Comparison of ENCODE assay signal across 19 cellular contexts in the genomic region with DNA sequence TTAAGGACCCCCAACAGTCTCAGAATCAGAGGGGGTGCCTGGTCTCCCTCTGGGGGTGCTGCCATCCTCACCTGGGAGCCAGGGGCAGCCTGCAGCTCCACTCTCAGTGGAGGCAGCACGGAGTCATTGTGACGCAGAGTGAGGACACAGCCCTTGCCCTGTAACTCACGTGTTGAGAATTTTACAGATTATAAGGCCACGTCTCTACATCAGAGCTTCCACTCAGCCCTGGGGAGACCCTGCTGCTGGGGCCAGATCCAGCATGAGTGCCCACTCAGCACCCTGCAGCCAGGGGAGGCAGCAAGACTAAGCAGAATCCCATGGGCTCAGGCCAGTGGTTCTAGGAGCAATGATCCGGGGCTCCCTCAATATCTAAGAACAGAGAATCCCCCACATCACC.
"Had no signal": no experiment of that assay in that cellular context is flagged by ENCODE, and none has a peak within 500 bp of the region (broad histone marks: within the 10 kb centered on the region; RNA-seq: fewer than 3 reads in every experiment).

No MANE protein-coding gene starts in this region.

- H3K4me2 ChIP-seq: hepatocyte, smooth muscle cell had no signal

- H3K27me3 ChIP-seq: colonic mucosa, hepatocyte, ovary, thyroid gland, upper lobe of left lung, uterus had no signal

- H3K4me3 ChIP-seq: colonic mucosa, hepatocyte, mucosa of descending colon, ovary, smooth muscle cell, suprapubic skin, thyroid gland, upper lobe of left lung, uterus had no signal

- H3K79me2 ChIP-seq: hepatocyte had no signal

- H3K27ac ChIP-seq: colonic mucosa, hepatocyte, ovary, suprapubic skin, thyroid gland, uterus had no signal

- H3K36me3 ChIP-seq: colonic mucosa, ovary, suprapubic skin, thyroid gland, upper lobe of left lung, uterus had no signal

- DNase-seq: colonic mucosa; dermis blood vessel endothelial cell; effector CD8-positive, alpha-beta T cell; foreskin melanocyte; head of caudate nucleus; mammary epithelial cell; mucosa of descending colon; naive thymus-derived CD8-positive, alpha-beta T cell; nucleus accumbens; ovary; stimulated activated CD4-positive, alpha-beta T cell treated with anti-CD3 and anti-CD28 coated beads, Interleukin-4, amount 100 ng/mL, for 1 hour; stimulated activated CD8-positive, alpha-beta memory T cell treated with anti-CD3 and anti-CD28 coated beads, Interleukin-4, amount 100 ng/mL, for 48 hours; stimulated activated naive CD8-positive, alpha-beta T cell treated with anti-CD3 and anti-CD28 coated beads, Interleukin-15, Interleukin-2, amounts not matched to agents 100 U/mL and 50 U/mL, for 24 hours; upper lobe of left lung; uterus had no signal

- H3K9me3 ChIP-seq: colonic mucosa, mucosa of descending colon, ovary, suprapubic skin, thyroid gland, upper lobe of left lung, uterus had no signal

- H3K4me1 ChIP-seq: colonic mucosa, suprapubic skin, uterus had no signal
